ENCODE assay signal across 13 cellular contexts in genomic region chr2:65371094-65371474, GRCh38.
DNase-seq lines count a peak whose midpoint lies in the region; ATAC-seq and TF ChIP-seq lines count a peak whose summit lies in the region.
"Had no signal": no experiment of that assay in that cellular context is flagged by ENCODE, and none has a peak within 500 bp of the region (broad histone marks: within the 10 kb centered on the region; RNA-seq: fewer than 3 reads in every experiment).

No MANE protein-coding gene starts in this region.

- no peak for DNase-seq in IMR-90
- DNase-seq in SJCRH30 = peak in 1 of 2 experiments; percentile 36
- DNase-seq in right cardiac atrium = no peak
- no peak for DNase-seq in smooth muscle cell (lab: John Stamatoyannopoulos, UW; ENCODE audit: unreplicated experiment)
- DNase-seq in prostate gland (ENCODE audit: low spot score) = no peak
- DNase-seq in ecto neural progenitor cell (ENCODE audit: low spot score) = no peak
- DNase-seq in esophagus muscularis mucosa (ENCODE audit: extremely low spot score) = no peak
- DNase-seq: erythroblast; naive B cell; NCI-H446 treated with DMSO at 0.1 percent for 48 hours; stimulated activated naive CD8-positive, alpha-beta T cell treated with anti-CD3 and anti-CD28 coated beads, Interleukin-15, amount 100 ng/mL, for 72 hours; T1000 had no signal

- CTCF ChIA-PET in IMR-90 (lab: Yijun Ruan, JAX) = no interaction called here

- POLR2A ChIA-PET in IMR-90 (lab: Charles Lee; ENCODE audit: unreplicated experiment) = interaction anchor here (0.5 kb wide), 1 partner anchor 22 kb away, joined by 16 read pairs; no protein-coding TSS in a partner anchor

- H4K91ac ChIP-seq in IMR-90 (ENCODE audit: insufficient read depth, low read depth, low read length) = no peak overlapping the region

- H3K18ac ChIP-seq in IMR-90 (ENCODE audit: low read depth, low read length) = no peak overlapping the region

- peaks cover 17% of the 10 kb centered on the region for H3F3A ChIP-seq in smooth muscle cell (ENCODE audit: low read depth)

- no peak for TF ChIP-seq CTCF in IMR-90 (conservative IDR thresholded peaks at IDR 0.05; ENCODE audit: low read depth, low read length)
- TF ChIP-seq CTCF in smooth muscle cell (IDR thresholded peaks at IDR 0.05; ENCODE audit: borderline replicate concordance, insufficient read depth, poor library complexity, severe bottlenecking) = no peak
- no peak for TF ChIP-seq CTCF in prostate gland (IDR thresholded peaks at IDR 0.05)
- no peak for TF ChIP-seq CTCF in esophagus muscularis mucosa (IDR thresholded peaks at IDR 0.05)

- H3K14ac ChIP-seq in IMR-90 (replicated peaks; ENCODE audit: low read depth, low read length) = 0 out of 2 replicates have a peak overlapping the region, but pooled peaks have one; percentile 1

- H3K9me1 ChIP-seq in IMR-90 (ENCODE audit: insufficient read depth, low read length) = peaks cover 16% of the 10 kb centered on the region

- 0 out of 2 replicates have a peak overlapping the region, but pooled peaks have one; percentile 1 for H2BK120ac ChIP-seq in IMR-90 (ENCODE audit: low read depth, low read length)

- no peak for ATAC-seq in IMR-90 (ENCODE audit: low read depth)
- ATAC-seq in right cardiac atrium = peak in 1 of 2 donors; percentile 9
- ATAC-seq: stimulated activated naive CD8-positive, alpha-beta T cell treated with anti-CD3 and anti-CD28 coated beads, Interleukin-15, amount 100 ng/mL, for 72 hours had no signal

- H3K27me3 ChIP-seq in IMR-90 (ENCODE audit: control insufficient read depth, insufficient read depth, low read length) = no peaks in the 10 kb centered on the region
- no peaks in the 10 kb centered on the region for H3K27me3 ChIP-seq in SJCRH30
- H3K27me3 ChIP-seq in right cardiac atrium (ENCODE audit: control insufficient read depth, insufficient read depth) = no peaks in the 10 kb centered on the region
- no peaks in the 10 kb centered on the region for H3K27me3 ChIP-seq in smooth muscle cell (ENCODE audit: low read depth)
- no peaks in the 10 kb centered on the region for H3K27me3 ChIP-seq in prostate gland (replicated peaks; ENCODE audit: insufficient read depth)
- no peaks in the 10 kb centered on the region for H3K27me3 ChIP-seq in esophagus muscularis mucosa
- H3K27me3 ChIP-seq: vagina had no signal

- no peak overlapping the region for H3K4me3 ChIP-seq in IMR-90 (ENCODE audit: insufficient read depth, low read depth, low read length)
- H3K4me3 ChIP-seq in SJCRH30 = peak overlapping the region; percentile 26
- H3K4me3 ChIP-seq in right cardiac atrium (ENCODE audit: low read length) = peak overlapping the region; percentile 21
- H3K4me3 ChIP-seq in smooth muscle cell = no peak overlapping the region
- H3K4me3 ChIP-seq in prostate gland = no peak overlapping the region
- H3K4me3 ChIP-seq in esophagus muscularis mucosa = no peak overlapping the region
- H3K4me3 ChIP-seq: vagina had no signal

- H2BK5ac ChIP-seq in IMR-90 (ENCODE audit: low read depth, low read length, poor library complexity, severe bottlenecking) = no peak overlapping the region

- TF ChIP-seq EP300 in esophagus muscularis mucosa (IDR thresholded peaks at IDR 0.05) = no peak

- H2BK15ac ChIP-seq in IMR-90 (ENCODE audit: low read depth, low read length) = 0 out of 3 replicates have a peak overlapping the region, but pooled peaks have one; percentile 9

- TF ChIP-seq RAD21 in IMR-90 (IDR thresholded peaks at IDR 0.05; ENCODE audit: low read length) = no peak

- TF ChIP-seq POLR2A in IMR-90 (IDR thresholded peaks at IDR 0.05; ENCODE audit: low read depth, low read length) (no peak), prostate gland (IDR thresholded peaks at IDR 0.05) (no peak), esophagus muscularis mucosa (IDR thresholded peaks at IDR 0.05; ENCODE audit: low read depth) (no peak)

- H2AK5ac ChIP-seq in IMR-90 (ENCODE audit: low read depth, low read length) = no peak overlapping the region; the same call in 1 of the 2 replicates

- no peaks in the 10 kb centered on the region for H3K36me3 ChIP-seq in IMR-90 (ENCODE audit: control insufficient read depth, insufficient read depth, low read length)
- H3K36me3 ChIP-seq in SJCRH30 = no peaks in the 10 kb centered on the region; the same call in 1 of the 2 replicates
- H3K36me3 ChIP-seq in smooth muscle cell (ENCODE audit: low read depth) = no peaks in the 10 kb centered on the region
- no peaks in the 10 kb centered on the region for H3K36me3 ChIP-seq in prostate gland
- no peaks in the 10 kb centered on the region for H3K36me3 ChIP-seq in esophagus muscularis mucosa
- H3K36me3 ChIP-seq: vagina had no signal

- H2AFZ ChIP-seq in IMR-90 (replicated peaks; ENCODE audit: low read length, poor library complexity) (no peak overlapping the region), smooth muscle cell (ENCODE audit: low read depth) (no peak overlapping the region)

- peaks cover 25 to 80% of the 10 kb centered on the region in 2 experiments for H3K79me1 ChIP-seq in IMR-90 (ENCODE audit: low read depth in 1 of 2, low read length in 2 of 2)

- H4K20me1 ChIP-seq in IMR-90 (ENCODE audit: insufficient read depth, low read length) = peaks cover 37% of the 10 kb centered on the region; the same call in 1 of the 2 replicates
- H4K20me1 ChIP-seq in smooth muscle cell (ENCODE audit: low read depth) = peaks cover 94% of the 10 kb centered on the region

- H3K9me3 ChIP-seq in IMR-90 (ENCODE audit: control insufficient read depth, insufficient read depth, low read length) = no peaks in the 10 kb centered on the region
- no peaks in the 10 kb centered on the region for H3K9me3 ChIP-seq in SJCRH30 (replicated peaks)
- H3K9me3 ChIP-seq in right cardiac atrium (ENCODE audit: control insufficient read depth, low read length) = no peaks in the 10 kb centered on the region
- H3K9me3 ChIP-seq in smooth muscle cell (replicated peaks; ENCODE audit: low read depth) = no peaks in the 10 kb centered on the region
- H3K9me3 ChIP-seq in prostate gland = no peaks in the 10 kb centered on the region
- H3K9me3 ChIP-seq in esophagus muscularis mucosa = no peaks in the 10 kb centered on the region
- H3K9me3 ChIP-seq: vagina had no signal

- in situ Hi-C loops in IMR-90 (cut with MboI; ENCODE audit: low sequenced_read_pairs) = no loop called here

- peaks cover 84% of the 10 kb centered on the region for H3K79me2 ChIP-seq in smooth muscle cell (ENCODE audit: low read depth)

- no peak overlapping the region for H3K56ac ChIP-seq in IMR-90 (ENCODE audit: extremely low read depth, insufficient read depth, low read length)

- no TSS peak for BruUV-seq in IMR-90 (replicated peaks; lab: Mats Ljungman, UMichigan)

- H4K5ac ChIP-seq in IMR-90 (ENCODE audit: low read depth, low read length) = no peak overlapping the region

- H4K8ac ChIP-seq in IMR-90 (ENCODE audit: low read depth in 2 of 2, low read length in 2 of 2) = no peak overlapping the region

- intact Hi-C loops in IMR-90 (cut with micrococcal nuclease) = no loop called here
- intact Hi-C loops in right cardiac atrium (cut with DNase I) = loop anchor here in 1 of 4 donors (10.0 kb wide), 1 partner anchor 64 kb away; the partner anchor contains the start of gene SPRED2
- intact Hi-C loops in prostate gland (cut with DNase I) = no loop called here
- intact Hi-C loops in esophagus muscularis mucosa (cut with DNase I) = no loop called here

- no peak overlapping the region for H2AK9ac ChIP-seq in IMR-90 (replicated peaks; ENCODE audit: low read depth, low read length, poor library complexity)

- H3K4me2 ChIP-seq in IMR-90 (ENCODE audit: low read depth, low read length) (0 out of 2 replicates have a peak overlapping the region, but pooled peaks have one; percentile 7), smooth muscle cell (peak overlapping the region; percentile 61)

- dilution Hi-C loops in IMR-90 (cut with HindIII; ENCODE audit: low sequenced_read_pairs, unreplicated experiment) = no loop called here

- H3K4me1 ChIP-seq in IMR-90 (ENCODE audit: control insufficient read depth, insufficient read depth, low read length) (peaks cover 16% of the 10 kb centered on the region), SJCRH30 (peaks cover 53% of the 10 kb centered on the region), right cardiac atrium (ENCODE audit: control insufficient read depth, insufficient read depth, low read length) (peaks cover 12% of the 10 kb centered on the region), smooth muscle cell (ENCODE audit: low read depth) (peaks cover 50% of the 10 kb centered on the region), prostate gland (replicated peaks) (peaks cover 8% of the 10 kb centered on the region), esophagus muscularis mucosa (peaks cover 20 to 54% (median 41%) of the 10 kb centered on the region in 4 donors)

- no CpG with 5 or more reads among the region's 2 CpGs for WGBS in IMR-90 (ENCODE audit: extremely low coverage in 2 of 2, insufficient read length in 1 of 2), 2 experiments
- WGBS in right cardiac atrium = 34% methylated on average over 2 of the region's 2 CpGs
- 86% methylated on average over 2 of the region's 2 CpGs for WGBS in smooth muscle cell (ENCODE audit: low lambda C conversion rate)
- WGBS in prostate gland = 65% methylated on average over 2 of the region's 2 CpGs
- WGBS in esophagus muscularis mucosa = 63% methylated on average over 2 of the region's 2 CpGs

- H3K9ac ChIP-seq in IMR-90 (ENCODE audit: low read depth, low read length) (no peak overlapping the region), smooth muscle cell (ENCODE audit: low read depth) (no peak overlapping the region)

- H3K23ac ChIP-seq in IMR-90 (ENCODE audit: low read depth, low read length) = peak overlapping the region; percentile 11; the same call in 1 of the 2 replicates

- H3K27ac ChIP-seq in IMR-90 (ENCODE audit: insufficient read depth, low read length) (0 out of 2 replicates have a peak overlapping the region, but pooled peaks have one; percentile 15), SJCRH30 (peak overlapping the region; percentile 66), right cardiac atrium (ENCODE audit: low read length) (no peak overlapping the region), smooth muscle cell (ENCODE audit: low read depth) (peak overlapping the region; percentile 49), prostate gland (no peak overlapping the region), esophagus muscularis mucosa (replicated peaks in 1 of 4) (peak overlapping the region in 2 of 4 donors; percentile 0 to 24)
- H3K27ac ChIP-seq: vagina had no signal

- H2BK20ac ChIP-seq in IMR-90 (ENCODE audit: low read depth, low read length) = no peak overlapping the region

- H3K4ac ChIP-seq in IMR-90 (ENCODE audit: low read depth, low read length) = peak overlapping the region; percentile 34

TF ChIP-seq in IMR-90, 13 proteins besides CTCF, POLR2A, EP300 and RAD21 (continues in another document):
- TF ChIP-seq FOS (IDR thresholded peaks at IDR 0.05; ENCODE audit: low read depth, low read length) (no peak), NFE2L2 (IDR thresholded peaks at IDR 0.05; ENCODE audit: low read depth, low read length) (no peak), CHD1 (IDR thresholded peaks at IDR 0.05; ENCODE audit: low read depth, low read length) (no peak), CEBPB (IDR thresholded peaks at IDR 0.05; ENCODE audit: low read depth, low read length) (no peak), RCOR1 (IDR thresholded peaks at IDR 0.05; ENCODE audit: insufficient replicate concordance, low read length) (no peak), MAFK (IDR thresholded peaks at IDR 0.05; ENCODE audit: low read depth, low read length) (no peak), SMC3 (IDR thresholded peaks at IDR 0.05; ENCODE audit: low read depth, low read length) (no peak)

Comparison
In these comparisons a context has a peak if more than half of its experiments do, and no peak if none do; other contexts are left out.
1. H3K27ac ChIP-seq: peak in IMR-90 (single experiment), SJCRH30 (single experiment) and smooth muscle cell (single experiment); none in right cardiac atrium (single experiment) and prostate gland (0 of 2).
2. H3K4me3 ChIP-seq: peak in SJCRH30 (single experiment) and right cardiac atrium (single experiment); none in IMR-90 (single experiment), smooth muscle cell (single experiment), prostate gland (0 of 2) and esophagus muscularis mucosa (0 of 4).